ENCODE assay signal across 1 cellular context in the genomic region with DNA sequence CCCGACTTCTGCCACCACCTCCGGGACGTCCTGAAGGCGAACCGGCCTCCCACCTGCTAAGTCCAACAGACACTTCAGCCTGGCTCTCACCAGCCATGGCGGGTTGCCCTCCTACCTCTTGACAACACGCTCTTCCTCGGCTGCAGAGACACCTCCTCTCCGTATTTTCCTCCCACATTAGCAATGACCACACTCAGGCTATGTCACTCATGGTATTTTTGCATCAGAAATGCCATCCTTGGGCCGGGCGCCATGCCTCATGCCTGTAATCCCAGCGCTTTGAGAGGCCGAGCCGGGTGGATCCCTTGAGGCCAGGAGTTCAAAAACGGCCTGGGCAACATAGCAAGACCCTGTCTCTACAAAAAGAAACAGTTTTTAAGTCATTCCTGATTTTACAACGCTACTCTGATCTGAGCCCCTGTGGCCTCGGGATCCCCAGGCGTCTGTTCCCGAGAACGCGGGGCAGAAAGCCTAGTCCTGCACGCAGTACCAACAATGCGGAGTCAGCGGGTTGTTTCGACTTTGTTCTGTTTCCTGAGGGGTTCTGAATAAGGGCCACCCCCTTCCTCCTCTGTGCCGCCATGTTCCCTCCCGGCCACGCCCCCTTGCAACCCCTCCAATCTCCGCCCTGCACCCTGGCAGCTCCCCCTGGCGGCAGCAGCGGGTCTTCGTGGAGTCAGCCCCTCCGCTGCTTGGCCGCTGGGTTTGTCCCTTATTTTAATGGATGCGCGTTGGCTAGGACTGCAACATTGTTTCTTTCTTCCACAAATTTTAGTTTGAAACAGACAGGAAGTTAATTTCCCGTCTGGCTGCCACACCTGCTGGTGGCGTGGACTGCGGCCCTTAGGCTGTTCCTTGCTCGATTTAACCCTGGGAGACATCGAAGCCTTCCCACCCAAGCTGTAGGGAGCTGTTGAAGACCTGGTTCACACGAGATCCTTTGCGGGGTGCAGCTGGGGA.
A peak's percentile ranks its signal among the peaks of the same experiment; 100 is the strongest.
TF ChIP-seq lines count a peak whose summit lies in the region.

No MANE protein-coding gene starts in this region.

TF ChIP-seq in IMR-90, 13 proteins besides CTCF, POLR2A, EP300 and RAD21:
- TF ChIP-seq NFE2L2 (IDR thresholded peaks at IDR 0.05; ENCODE audit: low read depth, low read length) (no peak), MAZ (IDR thresholded peaks at IDR 0.05; ENCODE audit: borderline replicate concordance, low read depth, low read length) (no peak), SMC3 (IDR thresholded peaks at IDR 0.05; ENCODE audit: low read depth, low read length) (peak; percentile 23; the same call in 1 of the 2 replicates), MAFK (IDR thresholded peaks at IDR 0.05; ENCODE audit: low read depth, low read length) (no peak), FOS (IDR thresholded peaks at IDR 0.05; ENCODE audit: low read depth, low read length) (no peak), CHD1 (IDR thresholded peaks at IDR 0.05; ENCODE audit: low read depth, low read length) (no peak)
- TF ChIP-seq, protein P1, sequence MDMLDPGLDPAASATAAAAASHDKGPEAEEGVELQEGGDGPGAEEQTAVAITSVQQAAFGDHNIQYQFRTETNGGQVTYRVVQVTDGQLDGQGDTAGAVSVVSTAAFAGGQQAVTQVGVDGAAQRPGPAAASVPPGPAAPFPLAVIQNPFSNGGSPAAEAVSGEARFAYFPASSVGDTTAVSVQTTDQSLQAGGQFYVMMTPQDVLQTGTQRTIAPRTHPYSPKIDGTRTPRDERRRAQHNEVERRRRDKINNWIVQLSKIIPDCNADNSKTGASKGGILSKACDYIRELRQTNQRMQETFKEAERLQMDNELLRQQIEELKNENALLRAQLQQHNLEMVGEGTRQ (IDR thresholded peaks at IDR 0.05; ENCODE audit: low read depth, low read length): no peak
